Comparison of ENCODE assay signal across 24 cellular contexts in genomic region chr17:56948491-56948890, GRCh38. TPM values are rescaled to one million over a fixed set of nuclear protein-coding genes. Genes with fewer than 3 reads are reported as not detected.
A peak's percentile ranks its signal among the peaks of the same experiment; 100 is the strongest.
DNase-seq lines count a peak whose midpoint lies in the region; ATAC-seq and TF ChIP-seq lines count a peak whose summit lies in the region.
"Had no signal": no experiment of that assay in that cellular context is flagged by ENCODE, and none has a peak within 500 bp of the region (broad histone marks: within the 10 kb centered on the region; RNA-seq: fewer than 3 reads in every experiment).

No MANE protein-coding gene starts in this region.

- H3K9me3 ChIP-seq in left ventricle myocardium inferior (replicated peaks) = no peaks in the 10 kb centered on the region
- H3K9me3 ChIP-seq: SJSA1 had no signal

- CTCF ChIA-PET in activated CD4-positive, alpha-beta T cell treated with anti-CD3 and anti-CD28 coated beads, Interleukin-2, amount 10 ng/mL, durations not matched to agents 7 days and 5 days (lab: Charles Lee) = interaction anchor here (0.6 kb wide), 1 partner anchor 537 kb away, joined by 3 read pairs; no protein-coding TSS in a partner anchor

- intact Hi-C loops in left ventricle myocardium inferior (cut with micrococcal nuclease) = no loop called here

- peaks cover 64% of the 10 kb centered on the region for H3K36me3 ChIP-seq in left ventricle myocardium inferior

- POLR2A ChIA-PET in naive thymus-derived CD8-positive, alpha-beta T cell (lab: Charles Lee) = no interaction called here
- POLR2A ChIA-PET in activated CD4-positive, alpha-beta T cell treated with anti-CD3 and anti-CD28 coated beads, Interleukin-2, amount 10 ng/mL, durations not matched to agents 7 days and 5 days (lab: Charles Lee) = no interaction called here

- no peaks in the 10 kb centered on the region for H3K9me3 Mint-ChIP-seq in HFFc6
- no peaks in the 10 kb centered on the region for H3K9me3 Mint-ChIP-seq in naive thymus-derived CD8-positive, alpha-beta T cell
- H3K9me3 Mint-ChIP-seq in activated CD4-positive, alpha-beta T cell treated with anti-CD3 and anti-CD28 coated beads, Interleukin-2, amount 10 ng/mL, durations not matched to agents 7 days and 5 days = no peaks in the 10 kb centered on the region
- H3K9me3 Mint-ChIP-seq: CD8-positive, alpha-beta memory T cell had no signal

- no peak overlapping the region for H3K27ac ChIP-seq in left ventricle myocardium inferior (replicated peaks)
- H3K27ac ChIP-seq: C4-2B, SJSA1 had no signal

- TF ChIP-seq CTCF in HFFc6 (IDR thresholded peaks at IDR 0.05) (no peak), left ventricle myocardium inferior (IDR thresholded peaks at IDR 0.05; ENCODE audit: borderline replicate concordance) (no peak)

- ATAC-seq in naive thymus-derived CD8-positive, alpha-beta T cell = no peak
- ATAC-seq: HCT116 had no signal

- no peaks in the 10 kb centered on the region for H3K27me3 ChIP-seq in left ventricle myocardium inferior (ENCODE audit: low read depth)
- H3K27me3 ChIP-seq: SJSA1 had no signal

- no peaks in the 10 kb centered on the region; the same call in 1 of the 2 replicates for H3K27me3 Mint-ChIP-seq in HFFc6 (ENCODE audit: insufficient read depth)
- H3K27me3 Mint-ChIP-seq in naive thymus-derived CD8-positive, alpha-beta T cell = no peaks in the 10 kb centered on the region
- no peaks in the 10 kb centered on the region for H3K27me3 Mint-ChIP-seq in activated CD4-positive, alpha-beta T cell treated with anti-CD3 and anti-CD28 coated beads, Interleukin-2, amount 10 ng/mL, durations not matched to agents 7 days and 5 days
- H3K27me3 Mint-ChIP-seq: B cell; CD8-positive, alpha-beta memory T cell had no signal

- H3K4me1 Mint-ChIP-seq in HFFc6 (ENCODE audit: low read depth) = peaks cover 28% of the 10 kb centered on the region
- peaks cover 0 to 9% (median 4%) of the 10 kb centered on the region in 4 donors for H3K4me1 Mint-ChIP-seq in naive thymus-derived CD8-positive, alpha-beta T cell
- peaks cover 16% of the 10 kb centered on the region for H3K4me1 Mint-ChIP-seq in activated CD4-positive, alpha-beta T cell treated with anti-CD3 and anti-CD28 coated beads, Interleukin-2, amount 10 ng/mL, durations not matched to agents 7 days and 5 days
- H3K4me1 Mint-ChIP-seq: B cell had no signal

- DNase-seq in AG08396 (ENCODE audit: low spot score) = peak; percentile 20
- DNase-seq in HFFc6 = peak; percentile 3
- DNase-seq in amniotic epithelial cell (ENCODE audit: low read depth) = peak; percentile 53
- DNase-seq in hepatic stellate cell (ENCODE audit: low spot score) = peak; percentile 22
- DNase-seq in stimulated activated CD4-positive, alpha-beta T cell treated with anti-CD3 and anti-CD28 coated beads, Interleukin-12 subunit alpha, Interleukin-12 subunit beta, amount 100 ng/mL, for 4 hours = no peak
- DNase-seq in naive thymus-derived CD8-positive, alpha-beta T cell = no peak
- DNase-seq in activated CD4-positive, alpha-beta T cell treated with anti-CD3 and anti-CD28 coated beads, Interleukin-2, amount 10 ng/mL, durations not matched to agents 7 days and 5 days = no peak
- DNase-seq in left ventricle myocardium inferior = no peak
- DNase-seq: CD8-positive, alpha-beta memory T cell; DMS 273 treated with DMSO at 0.1 percent for 48 hours; DMS79; Karpas-422; NCI-H1092; NCI-H1417 treated with DMSO at 0.1 percent for 48 hours; NCI-H187 treated with DMSO at 0.1 percent for 48 hours; NCI-H2171 treated with DMSO at 0.1 percent for 48 hours; NCI-H446; NCI-H524 treated with DMSO at 0.1 percent for 48 hours; NCI-H774; Right ventricle myocardium superior had no signal

- H3K36me3 Mint-ChIP-seq in HFFc6 (ENCODE audit: low read depth) = peaks cover 38% of the 10 kb centered on the region
- H3K36me3 Mint-ChIP-seq in naive thymus-derived CD8-positive, alpha-beta T cell = peaks cover 0 to 82% (median 20%) of the 10 kb centered on the region in 3 donors
- H3K36me3 Mint-ChIP-seq in activated CD4-positive, alpha-beta T cell treated with anti-CD3 and anti-CD28 coated beads, Interleukin-2, amount 10 ng/mL, durations not matched to agents 7 days and 5 days (ENCODE audit: low read depth) = peaks cover 24% of the 10 kb centered on the region

- H3K4me3 Mint-ChIP-seq in HFFc6 = no peak overlapping the region
- no peak overlapping the region for H3K4me3 Mint-ChIP-seq in naive thymus-derived CD8-positive, alpha-beta T cell
- H3K4me3 Mint-ChIP-seq in activated CD4-positive, alpha-beta T cell treated with anti-CD3 and anti-CD28 coated beads, Interleukin-2, amount 10 ng/mL, durations not matched to agents 7 days and 5 days = no peak overlapping the region
- H3K4me3 Mint-ChIP-seq: B cell; CD8-positive, alpha-beta memory T cell had no signal

- no peak overlapping the region for H3K4me3 ChIP-seq in left ventricle myocardium inferior
- H3K4me3 ChIP-seq: SJSA1 had no signal

- peaks cover 5% of the 10 kb centered on the region for H3K4me1 ChIP-seq in left ventricle myocardium inferior

- peak overlapping the region; percentile 39 for H3K27ac Mint-ChIP-seq in HFFc6
- H3K27ac Mint-ChIP-seq in naive thymus-derived CD8-positive, alpha-beta T cell = no peak overlapping the region
- H3K27ac Mint-ChIP-seq in activated CD4-positive, alpha-beta T cell treated with anti-CD3 and anti-CD28 coated beads, Interleukin-2, amount 10 ng/mL, durations not matched to agents 7 days and 5 days = no peak overlapping the region
- H3K27ac Mint-ChIP-seq: B cell had no signal

RNA-seq across cellular contexts. Expression of gene COIL, which starts 12.4 kb away (rescaled TPM):
- total RNA-seq in HFFc6 (2021; fragmentation: NEBNext Ultra II Directional; extraction: Animal tissue kit (Norgen Biotek cat#: 25700)) = 10 to 100 TPM; 13.6 to 16.4 (median 16.2) TPM
- 10 to 100 TPM; 21.6 to 24.2 TPM for total RNA-seq in naive thymus-derived CD8-positive, alpha-beta T cell
- polyA plus RNA-seq in naive thymus-derived CD8-positive, alpha-beta T cell = 10 to 100 TPM; 12.0 to 18.8 (median 12.8) TPM
- 10 to 100 TPM; 16.9 to 19.8 TPM for total RNA-seq in activated CD4-positive, alpha-beta T cell treated with anti-CD3 and anti-CD28 coated beads, Interleukin-2, amount 10 ng/mL, durations not matched to agents 7 days and 5 days
- 8.2 TPM for total RNA-seq in left ventricle myocardium inferior

RNA-seq across cellular contexts. Expression of gene SCPEP1, which starts 29.4 kb away (rescaled TPM):
- 10 to 100 TPM; 37.4 to 42.5 (median 39.7) TPM for total RNA-seq in HFFc6 (2021; fragmentation: NEBNext Ultra II Directional; extraction: Animal tissue kit (Norgen Biotek cat#: 25700))
- 10 to 100 TPM; 31.2 to 32.7 TPM for total RNA-seq in naive thymus-derived CD8-positive, alpha-beta T cell
- polyA plus RNA-seq in naive thymus-derived CD8-positive, alpha-beta T cell = 10 to 100 TPM; 17.6 to 28.2 (median 25.7) TPM
- total RNA-seq in activated CD4-positive, alpha-beta T cell treated with anti-CD3 and anti-CD28 coated beads, Interleukin-2, amount 10 ng/mL, durations not matched to agents 7 days and 5 days = 10 to 100 TPM in 1 of 2 experiments, 1 to 10 TPM in 1; 9.6 to 11.5 TPM
- 70.2 TPM for total RNA-seq in left ventricle myocardium inferior

RNA-seq across cellular contexts. Expression of gene TRIM25, which starts 34.6 kb away (rescaled TPM):
- total RNA-seq in HFFc6 (2021; fragmentation: NEBNext Ultra II Directional; extraction: Animal tissue kit (Norgen Biotek cat#: 25700)) = 10 to 100 TPM; 38.8 to 43.7 (median 41.4) TPM
- total RNA-seq in naive thymus-derived CD8-positive, alpha-beta T cell = 10 to 100 TPM; 59.9 to 63.9 TPM
- 1 to 10 TPM; 5.1 to 5.4 (median 5.2) TPM for polyA plus RNA-seq in naive thymus-derived CD8-positive, alpha-beta T cell
- total RNA-seq in activated CD4-positive, alpha-beta T cell treated with anti-CD3 and anti-CD28 coated beads, Interleukin-2, amount 10 ng/mL, durations not matched to agents 7 days and 5 days = 100 to 1,000 TPM; 168 to 193 TPM
- 17.2 TPM for total RNA-seq in left ventricle myocardium inferior

Comparison
In these comparisons a context has a peak if more than half of its experiments do, and no peak if none do; other contexts are left out.
1. DNase-seq: peak in AG08396 (single experiment), HFFc6 (single experiment), amniotic epithelial cell (single experiment) and hepatic stellate cell (single experiment); none in stimulated activated CD4-positive, alpha-beta T cell treated with anti-CD3 and anti-CD28 coated beads, Interleukin-12 subunit alpha, Interleukin-12 subunit beta, amount 100 ng/mL, for 4 hours (single experiment), naive thymus-derived CD8-positive, alpha-beta T cell (0 of 10), activated CD4-positive, alpha-beta T cell treated with anti-CD3 and anti-CD28 coated beads, Interleukin-2, amount 10 ng/mL, durations not matched to agents 7 days and 5 days (single experiment) and left ventricle myocardium inferior (single experiment).